In the genomic region with DNA sequence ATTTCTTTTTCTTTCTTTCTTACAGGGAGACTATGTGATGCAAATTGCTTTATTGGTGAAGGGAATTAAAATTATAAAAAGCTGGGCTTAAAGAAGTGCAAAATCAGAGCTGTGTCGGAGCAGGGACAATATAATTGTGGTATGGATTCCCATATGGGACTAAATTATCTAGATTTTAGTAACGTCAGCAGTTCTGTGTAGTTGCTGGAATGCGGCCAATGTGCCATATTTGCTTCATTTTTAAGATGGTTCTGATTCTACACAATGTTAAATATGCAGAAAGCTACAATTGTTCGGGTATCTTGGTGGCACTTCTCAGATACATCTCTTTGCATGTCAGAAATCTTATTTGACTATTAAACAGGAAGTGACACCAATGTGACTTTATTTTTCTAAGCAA, we compare ENCODE assay signal across 22 cellular contexts.
A peak's percentile ranks its signal among the peaks of the same experiment; 100 is the strongest.
DNase-seq lines count a peak whose midpoint lies in the region; FAIRE-seq and TF ChIP-seq lines count a peak whose summit lies in the region.
"Had no signal": no experiment of that assay in that cellular context is flagged by ENCODE, and none has a peak within 500 bp of the region (broad histone marks: within the 10 kb centered on the region; RNA-seq: fewer than 3 reads in every experiment).

No MANE protein-coding gene starts in this region.

- H3K4me3 Mint-ChIP-seq in neural progenitor cell = no peak overlapping the region
- no peak overlapping the region for H3K4me3 Mint-ChIP-seq in activated CD4-positive, alpha-beta T cell treated with anti-CD3 and anti-CD28 coated beads, Interleukin-2, amount 10 ng/mL, durations not matched to agents 24 days and 14 days
- H3K4me3 Mint-ChIP-seq: CD8-positive, alpha-beta T cell had no signal

- intact Hi-C loops in endothelial cell of umbilical vein (cut with micrococcal nuclease) = no loop called here
- intact Hi-C loops in activated CD4-positive, alpha-beta T cell treated with anti-CD3 and anti-CD28 coated beads, Interleukin-2, amount 10 ng/mL, durations not matched to agents 24 days and 14 days (cut with micrococcal nuclease) = no loop called here

- no peaks in the 10 kb centered on the region for H3K9me3 ChIP-seq in HAP-1
- no peaks in the 10 kb centered on the region for H3K9me3 ChIP-seq in SK-N-MC (ENCODE audit: low read depth, low read length)
- no peaks in the 10 kb centered on the region for H3K9me3 ChIP-seq in endothelial cell of umbilical vein (replicated peaks; ENCODE audit: control insufficient read depth, insufficient read depth, low read length)
- no peaks in the 10 kb centered on the region for H3K9me3 ChIP-seq in neural progenitor cell (ENCODE audit: low read depth)

- H3K4me3 ChIP-seq in HAP-1 (no peak overlapping the region), SK-N-MC (peak overlapping the region; percentile 72), endothelial cell of umbilical vein (replicated peaks in 1 of 3; ENCODE audit: insufficient read depth in 1 of 3, low read depth in 1 of 3, low read length in 3 of 3) (no peak overlapping the region), neural progenitor cell (no peak overlapping the region)
- H3K4me3 ChIP-seq: PC-9 had no signal

- H3K79me2 ChIP-seq in endothelial cell of umbilical vein (ENCODE audit: control insufficient read depth, insufficient read depth, low read length) (no peaks in the 10 kb centered on the region), neural progenitor cell (ENCODE audit: low read depth) (no peaks in the 10 kb centered on the region)

- H3K4me2 ChIP-seq in endothelial cell of umbilical vein (ENCODE audit: insufficient read depth, low read length) = no peak overlapping the region
- peak overlapping the region; percentile 28 for H3K4me2 ChIP-seq in neural progenitor cell
- H3K4me2 ChIP-seq: PC-9 had no signal

- no peak overlapping the region for H3K27ac Mint-ChIP-seq in neural progenitor cell
- no peak overlapping the region for H3K27ac Mint-ChIP-seq in activated CD4-positive, alpha-beta T cell treated with anti-CD3 and anti-CD28 coated beads, Interleukin-2, amount 10 ng/mL, durations not matched to agents 24 days and 14 days
- H3K27ac Mint-ChIP-seq: CD8-positive, alpha-beta T cell had no signal

- no peak for FAIRE-seq in endothelial cell of umbilical vein (lab: Jason Lieb, UNC)

- TF ChIP-seq POLR2A in endothelial cell of umbilical vein (IDR thresholded peaks at IDR 0.05; ENCODE audit: low read depth, low read length) = no peak

- DNase-seq in HAP-1 (ENCODE audit: low spot score in 2 of 2) (peak; percentile 73 to 89), SK-N-MC (ENCODE audit: low read depth, low spot score) (peak; percentile 87), endothelial cell of umbilical vein (ENCODE audit: low read depth, low spot score) (peak; percentile 15), neural progenitor cell (ENCODE audit: low spot score) (no peak), DMS53 (lab: John Stamatoyannopoulos, UW) (no peak), NCI-H146 treated with DMSO at 0.1 percent for 48 hours (lab: John Stamatoyannopoulos, UW; ENCODE audit: unreplicated experiment) (no peak)
- no peak for DNase-seq in activated CD4-positive, alpha-beta T cell treated with anti-CD3 and anti-CD28 coated beads, Interleukin-2, amount 10 ng/mL, durations not matched to agents 24 days and 14 days
- DNase-seq: C1 segment of cervical spinal cord; CD8-positive, alpha-beta T cell; GDM1; GOT3; KBM-7; MM.1S; NCI-H1048; NCI-H1417 treated with DMSO at 0.1 percent for 48 hours; NCI-H2029; NCI-H226; NCI-H510A treated with DMSO at 0.1 percent for 48 hours; NCI-H748 treated with DMSO at 0.1 percent for 48 hours; PC-9; RPMI8226; SHP77 had no signal

- CTCF ChIA-PET in endothelial cell of umbilical vein (lab: Charles Lee) = no interaction called here

- no TSS peak for BruUV-seq in endothelial cell of umbilical vein (replicated peaks; lab: Mats Ljungman, UMichigan)

- no peaks in the 10 kb centered on the region for H3K27me3 Mint-ChIP-seq in neural progenitor cell (ENCODE audit: insufficient read depth, low read depth)
- H3K27me3 Mint-ChIP-seq in activated CD4-positive, alpha-beta T cell treated with anti-CD3 and anti-CD28 coated beads, Interleukin-2, amount 10 ng/mL, durations not matched to agents 24 days and 14 days = no peaks in the 10 kb centered on the region

- H3K27me3 ChIP-seq in HAP-1 (ENCODE audit: low read depth) (no peaks in the 10 kb centered on the region), endothelial cell of umbilical vein (ENCODE audit: control insufficient read depth in 2 of 2, insufficient read depth in 2 of 2, low read length in 2 of 2) (no peaks in the 10 kb centered on the region), neural progenitor cell (no peaks in the 10 kb centered on the region)

- no peaks in the 10 kb centered on the region for H3K9me1 ChIP-seq in endothelial cell of umbilical vein (replicated peaks; ENCODE audit: control insufficient read depth, extremely low read depth, insufficient read depth, low read length)

- H3K9me3 Mint-ChIP-seq in neural progenitor cell = no peaks in the 10 kb centered on the region
- H3K9me3 Mint-ChIP-seq in activated CD4-positive, alpha-beta T cell treated with anti-CD3 and anti-CD28 coated beads, Interleukin-2, amount 10 ng/mL, durations not matched to agents 24 days and 14 days = no peaks in the 10 kb centered on the region

- H3K4me1 Mint-ChIP-seq in neural progenitor cell = peaks cover 44% of the 10 kb centered on the region
- no peaks in the 10 kb centered on the region for H3K4me1 Mint-ChIP-seq in activated CD4-positive, alpha-beta T cell treated with anti-CD3 and anti-CD28 coated beads, Interleukin-2, amount 10 ng/mL, durations not matched to agents 24 days and 14 days

- POLR2A ChIA-PET in endothelial cell of umbilical vein (lab: Charles Lee) = no interaction called here

- dilution Hi-C loops in endothelial cell of umbilical vein (cut with MboI; ENCODE audit: extremely low pct_ligation_motif_present, low sequenced_read_pairs) = no loop called here

- peak overlapping the region; percentile 17 for H3K9ac ChIP-seq in SK-N-MC (ENCODE audit: insufficient read length)
- no peak overlapping the region for H3K9ac ChIP-seq in endothelial cell of umbilical vein (replicated peaks; ENCODE audit: extremely low read depth, insufficient read depth, low read length)
- no peak overlapping the region for H3K9ac ChIP-seq in neural progenitor cell

- H3K36me3 Mint-ChIP-seq in neural progenitor cell = no peaks in the 10 kb centered on the region
- no peaks in the 10 kb centered on the region for H3K36me3 Mint-ChIP-seq in activated CD4-positive, alpha-beta T cell treated with anti-CD3 and anti-CD28 coated beads, Interleukin-2, amount 10 ng/mL, durations not matched to agents 24 days and 14 days (ENCODE audit: low read depth)
- H3K36me3 Mint-ChIP-seq: CD8-positive, alpha-beta T cell had no signal

- no peak for TF ChIP-seq CTCF in endothelial cell of umbilical vein (IDR thresholded peaks at IDR 0.05; ENCODE audit: extremely low read depth in 1 of 2, insufficient read depth in 1 of 2, low read depth in 1 of 2, low read length in 2 of 2)
- TF ChIP-seq CTCF in neural progenitor cell (IDR thresholded peaks at IDR 0.05) = no peak

- H3K27ac ChIP-seq in SK-N-MC (peak overlapping the region; percentile 86), endothelial cell of umbilical vein (ENCODE audit: insufficient read depth, low read depth, low read length) (no peak overlapping the region), neural progenitor cell (no peak overlapping the region)
- H3K27ac ChIP-seq: PC-9 had no signal

- in situ Hi-C loops in HAP-1 (cut with MboI; ENCODE audit: low sequenced_read_pairs) = no loop called here

- no peaks in the 10 kb centered on the region for H3K36me3 ChIP-seq in HAP-1 (replicated peaks)
- H3K36me3 ChIP-seq in SK-N-MC (ENCODE audit: insufficient read depth, low read length) = no peaks in the 10 kb centered on the region
- H3K36me3 ChIP-seq in endothelial cell of umbilical vein (ENCODE audit: control insufficient read depth in 2 of 2, extremely low read depth in 1 of 2, insufficient read depth in 2 of 2, low read length in 2 of 2) = no peaks in the 10 kb centered on the region
- no peaks in the 10 kb centered on the region for H3K36me3 ChIP-seq in neural progenitor cell

- peaks cover 63% of the 10 kb centered on the region for H3K4me1 ChIP-seq in HAP-1
- no peaks in the 10 kb centered on the region for H3K4me1 ChIP-seq in endothelial cell of umbilical vein (ENCODE audit: control insufficient read depth, extremely low read depth, insufficient read depth, low read length)
- H3K4me1 ChIP-seq in neural progenitor cell = peaks cover 69% of the 10 kb centered on the region

- H2AFZ ChIP-seq in endothelial cell of umbilical vein (ENCODE audit: low read depth, low read length) (no peak overlapping the region), neural progenitor cell (replicated peaks) (no peak overlapping the region)
- H2AFZ ChIP-seq: PC-9 had no signal

- H3F3A ChIP-seq in neural progenitor cell (ENCODE audit: low read depth) = peaks cover 20% of the 10 kb centered on the region

- H4K20me1 ChIP-seq in endothelial cell of umbilical vein (replicated peaks; ENCODE audit: control insufficient read depth, extremely low read depth, insufficient read depth, low read length) (no peaks in the 10 kb centered on the region), neural progenitor cell (ENCODE audit: low read depth) (no peaks in the 10 kb centered on the region)

TF ChIP-seq in endothelial cell of umbilical vein, 7 proteins besides CTCF, POLR2A, EP300 and RAD21:
- TF ChIP-seq GATA2 (IDR thresholded peaks at IDR 0.05; ENCODE audit: insufficient read depth, insufficient read length, low read depth, low read length) (no peak), FOS (IDR thresholded peaks at IDR 0.05; ENCODE audit: borderline replicate concordance, insufficient read depth, low read length) (no peak), MYC (IDR thresholded peaks at IDR 0.05; ENCODE audit: low read depth, low read length) (no peak), EZH2 (IDR thresholded peaks at IDR 0.05; ENCODE audit: borderline replicate concordance, low read depth, low read length, severe bottlenecking) (no peak)
- TF ChIP-seq, protein P1, sequence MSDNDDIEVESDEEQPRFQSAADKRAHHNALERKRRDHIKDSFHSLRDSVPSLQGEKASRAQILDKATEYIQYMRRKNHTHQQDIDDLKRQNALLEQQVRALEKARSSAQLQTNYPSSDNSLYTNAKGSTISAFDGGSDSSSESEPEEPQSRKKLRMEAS (IDR thresholded peaks at IDR 0.05; ENCODE audit: insufficient read depth, insufficient read length) = no peak
TF ChIP-seq in endothelial cell of umbilical vein: peak in this region for 0.

Comparison
In these comparisons a context has a peak if more than half of its experiments do, and no peak if none do; other contexts are left out.
1. DNase-seq: peak in HAP-1 (2 of 2), SK-N-MC (single experiment) and endothelial cell of umbilical vein (single experiment); none in neural progenitor cell (single experiment), DMS53 (single experiment), NCI-H146 treated with DMSO at 0.1 percent for 48 hours (single experiment) and activated CD4-positive, alpha-beta T cell treated with anti-CD3 and anti-CD28 coated beads, Interleukin-2, amount 10 ng/mL, durations not matched to agents 24 days and 14 days (single experiment).